10 cellular contexts compared by ENCODE assay signal in the genomic region with DNA sequence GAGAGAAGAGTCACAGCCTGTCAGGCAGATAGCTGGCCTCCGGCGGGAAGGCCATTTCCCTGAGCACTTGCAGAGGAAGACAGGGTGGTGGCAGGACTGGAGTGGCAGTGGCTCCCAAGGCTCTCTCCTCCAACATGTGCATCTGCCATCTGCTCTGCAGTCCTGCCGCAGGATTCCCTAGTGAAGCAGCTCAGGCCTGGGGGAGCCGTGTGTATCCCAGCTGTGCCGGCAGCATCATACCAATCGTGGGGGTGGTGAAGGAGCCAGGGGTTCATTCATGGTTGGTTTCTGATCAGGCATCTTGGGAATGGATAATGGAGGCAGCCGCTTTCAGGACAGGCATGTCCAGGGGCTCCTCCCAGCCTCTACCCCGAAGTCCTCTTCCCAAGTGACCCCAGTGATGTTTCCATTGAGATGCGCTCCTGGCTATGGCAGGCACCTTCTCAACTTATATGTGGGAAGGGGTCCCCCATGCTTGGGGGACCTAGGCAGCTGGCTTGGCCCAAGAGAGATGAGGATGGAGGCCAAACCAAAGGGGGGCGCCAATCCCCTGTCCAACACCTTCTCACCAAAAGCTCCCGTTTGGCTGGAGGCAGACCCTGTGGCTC. TPM values are rescaled to one million over a fixed set of nuclear protein-coding genes. Genes with fewer than 3 reads are reported as not detected.
DNase-seq lines count a peak whose midpoint lies in the region; TF ChIP-seq lines count a peak whose summit lies in the region.
"Had no signal": no experiment of that assay in that cellular context is flagged by ENCODE, and none has a peak within 500 bp of the region (broad histone marks: within the 10 kb centered on the region; RNA-seq: fewer than 3 reads in every experiment).

No MANE protein-coding gene starts in this region.

- CTCF ChIA-PET in MCF 10A (lab: Yijun Ruan, JAX) (interaction anchor here (1.0 to 1.2 kb wide), 2 partner anchors 21 to 45 kb away, joined by 3 to 4 read pairs; no protein-coding TSS in a partner anchor), mammary epithelial cell (lab: Charles Lee; ENCODE audit: low non-redundant PET) (no interaction called here)

- H3K79me2 ChIP-seq in mammary epithelial cell (ENCODE audit: insufficient read depth, low read length), result no peaks in the 10 kb centered on the region

- H3K36me3 ChIP-seq in mammary epithelial cell (ENCODE audit: insufficient read depth, low read length) (peaks cover 3% of the 10 kb centered on the region), right atrium auricular region (peaks cover 56% of the 10 kb centered on the region)

- no peak for TF ChIP-seq CTCF in MCF 10A (IDR thresholded peaks at IDR 0.05; ENCODE audit: unreplicated experiment)
- TF ChIP-seq CTCF in mammary epithelial cell (conservative IDR thresholded peaks at IDR 0.05 in 1 of 2, IDR thresholded peaks at IDR 0.05 in 1 of 2; ENCODE audit: extremely low read depth in 1 of 2, insufficient read depth in 1 of 2, low read depth in 1 of 2, low read length in 2 of 2), result no peak
- no peak for TF ChIP-seq CTCF in right atrium auricular region (IDR thresholded peaks at IDR 0.05)
- no peak for TF ChIP-seq CTCF in type B pancreatic cell (conservative IDR thresholded peaks at IDR 0.05)

- peaks cover 12% of the 10 kb centered on the region for H3K36me3 Mint-ChIP-seq in MCF 10A (ENCODE audit: insufficient read depth, unreplicated experiment)
- peaks cover 11% of the 10 kb centered on the region for H3K36me3 Mint-ChIP-seq in type B pancreatic cell

- H3K4me1 Mint-ChIP-seq in MCF 10A (ENCODE audit: insufficient read depth, unreplicated experiment) (no peaks in the 10 kb centered on the region), type B pancreatic cell (ENCODE audit: unreplicated experiment) (peaks cover 4% of the 10 kb centered on the region)

- no peak overlapping the region for H3K9ac ChIP-seq in mammary epithelial cell (ENCODE audit: insufficient read depth, low read length)

- WGBS in mammary epithelial cell (ENCODE audit: low coverage, missing lambda C conversion rate), result 80% methylated on average over 10 of the region's 11 CpGs

- H3K9me3 ChIP-seq in mammary epithelial cell (replicated peaks; ENCODE audit: insufficient read depth, low read length), result no peaks in the 10 kb centered on the region
- H3K9me3 ChIP-seq in right atrium auricular region, result no peaks in the 10 kb centered on the region
- H3K9me3 ChIP-seq: spleen had no signal

- intact Hi-C loops in MCF 10A (cut with micrococcal nuclease) (loop anchor here (5.0 kb wide), 1 partner anchor 73 kb away; no protein-coding TSS in a partner anchor), mammary epithelial cell (cut with micrococcal nuclease) (loop anchor here (5.0 kb wide), 1 partner anchor 73 kb away; no protein-coding TSS in a partner anchor)

- dilution Hi-C loops in mammary epithelial cell (cut with HindIII; ENCODE audit: low sequenced_read_pairs), result no loop called here

- POLR2A ChIA-PET in MCF 10A (lab: Yijun Ruan, JAX), result interaction anchor here (0.6 kb wide), 2 partner anchors 20 to 29 kb away, joined by 3 to 5 read pairs; no protein-coding TSS in a partner anchor

- H3K4me3 Mint-ChIP-seq in MCF 10A (ENCODE audit: unreplicated experiment) (no peak overlapping the region), type B pancreatic cell (no peak overlapping the region)
- H3K4me3 Mint-ChIP-seq: mesothelial cell of epicardium had no signal

- H4K20me1 ChIP-seq in mammary epithelial cell (ENCODE audit: insufficient read depth, low read length), result no peaks in the 10 kb centered on the region

- H3K4me3 ChIP-seq in mammary epithelial cell (replicated peaks in 1 of 3; ENCODE audit: insufficient read depth in 1 of 3, low read depth in 2 of 3, low read length in 3 of 3) (no peak overlapping the region), right atrium auricular region (peak overlapping the region in 1 of 2 donors; percentile 6)

- H3K9me3 Mint-ChIP-seq in MCF 10A (ENCODE audit: unreplicated experiment) (no peaks in the 10 kb centered on the region), type B pancreatic cell (no peaks in the 10 kb centered on the region)
- H3K9me3 Mint-ChIP-seq: mesothelial cell of epicardium had no signal

- no peak overlapping the region for H2AFZ ChIP-seq in mammary epithelial cell (ENCODE audit: low read depth, low read length)

- no peak overlapping the region for H3K4me2 ChIP-seq in mammary epithelial cell (ENCODE audit: insufficient read depth, low read depth, low read length)

- BruUV-seq in MCF 10A (replicated peaks; lab: Mats Ljungman, UMichigan) (no TSS peak), mammary epithelial cell (replicated peaks; lab: Mats Ljungman, UMichigan) (no TSS peak)

- DNase-seq in MCF 10A (ENCODE audit: unreplicated experiment) (no peak), mammary epithelial cell (no peak), right atrium auricular region (ENCODE audit: low spot score) (no peak), type B pancreatic cell (ENCODE audit: extremely low spot score, unreplicated experiment) (no peak), 8988T (no peak), NCI-H2107 (lab: John Stamatoyannopoulos, UW) (no peak)
- DNase-seq: activated CD8-positive, alpha-beta memory T cell treated with anti-CD3 and anti-CD28 coated beads, Interleukin-2, amount 50 U/mL, for 4 hours; NCI-H2029 treated with DMSO at 0.1 percent for 48 hours; spleen had no signal

- H3K27me3 Mint-ChIP-seq in MCF 10A (ENCODE audit: insufficient read depth, unreplicated experiment) (no peaks in the 10 kb centered on the region), type B pancreatic cell (no peaks in the 10 kb centered on the region)

- H3K27me3 ChIP-seq in mammary epithelial cell (ENCODE audit: insufficient read depth, low read length) (no peaks in the 10 kb centered on the region), right atrium auricular region (no peaks in the 10 kb centered on the region)
- H3K27me3 ChIP-seq: spleen had no signal

- H3K27ac ChIP-seq in mammary epithelial cell (ENCODE audit: insufficient read depth, low read depth, low read length), result no peak overlapping the region
- H3K27ac ChIP-seq in right atrium auricular region, result peak overlapping the region; percentile 86 to 88

- in situ Hi-C loops in mammary epithelial cell (cut with MboI; ENCODE audit: low sequenced_read_pairs in 2 of 2), result no loop called here

- H3K4me1 ChIP-seq in mammary epithelial cell (ENCODE audit: insufficient read depth, low read length), result peaks cover 2% of the 10 kb centered on the region
- H3K4me1 ChIP-seq in right atrium auricular region, result peaks cover 0 to 47% of the 10 kb centered on the region in 2 donors

- H3K27ac Mint-ChIP-seq in MCF 10A (ENCODE audit: low read depth, unreplicated experiment), result peak overlapping the region; percentile 44
- peak overlapping the region; percentile 67 for H3K27ac Mint-ChIP-seq in type B pancreatic cell

RNA-seq across cellular contexts. Expression of gene TAGLN, which starts 6.1 kb away (rescaled TPM):
- total RNA-seq in MCF 10A (2022) (18.0 and 45.4 TPM in 2 replicates), mammary epithelial cell (1,000 to 10,000 TPM in 1 of 2 donors, 100 to 1,000 TPM in 1; 171 to 3,470 TPM), right atrium auricular region (1,000 to 10,000 TPM in 1 of 2 donors, 100 to 1,000 TPM in 1; 442 to 1,859 TPM), type B pancreatic cell (ENCODE audit: low replicate concordance) (97.9 and 106 TPM in 2 replicates)
- polyA plus RNA-seq in mammary epithelial cell, result 55.9 TPM
- 8.0 TPM for polyA minus RNA-seq in mammary epithelial cell

RNA-seq across cellular contexts. Expression of gene PCSK7, which starts 26.6 kb away (rescaled TPM):
- total RNA-seq in MCF 10A (2022) (58.6 and 61.8 TPM in 2 replicates), mammary epithelial cell (10 to 100 TPM; 48.8 to 80.9 TPM), right atrium auricular region (10 to 100 TPM; 25.3 to 32.8 TPM), type B pancreatic cell (ENCODE audit: low replicate concordance) (54.6 and 61.1 TPM in 2 replicates)
- polyA plus RNA-seq in mammary epithelial cell, result 39.1 TPM
- 37.9 TPM for polyA minus RNA-seq in mammary epithelial cell

RNA-seq across cellular contexts. Expression of gene SIDT2, which starts 26.8 kb away (rescaled TPM):
- total RNA-seq in MCF 10A (2022), result 17.5 and 18.4 TPM in 2 replicates
- 10 to 100 TPM; 17.2 to 30.6 TPM for total RNA-seq in mammary epithelial cell
- 16.2 TPM for polyA plus RNA-seq in mammary epithelial cell
- 95.0 TPM for polyA minus RNA-seq in mammary epithelial cell
- total RNA-seq in right atrium auricular region, result 10 to 100 TPM; 19.1 to 33.0 TPM
- 53.1 and 62.0 TPM in 2 replicates for total RNA-seq in type B pancreatic cell (ENCODE audit: low replicate concordance)

RNA-seq across cellular contexts. Expression of gene RNF214, which starts 27.2 kb away (rescaled TPM):
- total RNA-seq in MCF 10A (2022), result 23.3 TPM in 2 replicates
- 10 to 100 TPM; 10.3 to 22.4 TPM for total RNA-seq in mammary epithelial cell
- 8.5 TPM for polyA plus RNA-seq in mammary epithelial cell
- 34.6 TPM for polyA minus RNA-seq in mammary epithelial cell
- total RNA-seq in right atrium auricular region, result 10 to 100 TPM; 11.0 to 11.5 TPM
- 29.0 and 34.7 TPM in 2 replicates for total RNA-seq in type B pancreatic cell (ENCODE audit: low replicate concordance)
